In genomic region chr19:1885398-1886119, GRCh38 we compare ENCODE assay signal across 8 cellular contexts. TPM values are rescaled to one million over a fixed set of nuclear protein-coding genes. Genes with fewer than 3 reads are reported as not detected.
DNase-seq lines count a peak whose midpoint lies in the region; ATAC-seq and TF ChIP-seq lines count a peak whose summit lies in the region.
"Not testable (repeated sequence)": the region's sequence is repeated elsewhere in the genome, so short reads cannot be mapped to it uniquely, and the experiment has no call there.

TSS of gene ABHD17A (minus strand) at chr19:1885496. CDS start at chr19:1881566, 3,930 bp downstream.

- H3K27me3 ChIP-seq in kidney epithelial cell (ENCODE audit: control insufficient read depth, insufficient read depth, low read length) = not testable (repeated sequence)

- peak within 1 kb of the TSS; percentile 94 for H3K4me3 Mint-ChIP-seq in activated CD4-positive, alpha-beta T cell treated with anti-CD3 and anti-CD28 coated beads, Interleukin-2, amount 10 ng/mL, durations not matched to agents 7 days and 5 days

- CTCF ChIA-PET in activated CD4-positive, alpha-beta T cell treated with anti-CD3 and anti-CD28 coated beads, Interleukin-2, amount 10 ng/mL, durations not matched to agents 7 days and 5 days (lab: Charles Lee) = interaction anchor here (0.7 to 1.9 kb wide), 7 partner anchors 9 to 31 kb away, joined by 3 to 5 read pairs (median 3); no protein-coding TSS in a partner anchor

- H3K27me3 Mint-ChIP-seq in activated CD4-positive, alpha-beta T cell treated with anti-CD3 and anti-CD28 coated beads, Interleukin-2, amount 10 ng/mL, durations not matched to agents 7 days and 5 days = not testable (repeated sequence)

- peak; percentile 56 for TF ChIP-seq POLR2A in GM19193 (IDR thresholded peaks at IDR 0.05; ENCODE audit: extremely low read depth, insufficient read depth, insufficient read length)

- H3K4me1 Mint-ChIP-seq in activated CD4-positive, alpha-beta T cell treated with anti-CD3 and anti-CD28 coated beads, Interleukin-2, amount 10 ng/mL, durations not matched to agents 7 days and 5 days = peaks cover 42% of the 10 kb centered on the region

- peaks cover 29% of the 10 kb centered on the region for H3K36me3 Mint-ChIP-seq in activated CD4-positive, alpha-beta T cell treated with anti-CD3 and anti-CD28 coated beads, Interleukin-2, amount 10 ng/mL, durations not matched to agents 7 days and 5 days (ENCODE audit: low read depth)

- H3K36me3 ChIP-seq in kidney epithelial cell (ENCODE audit: control insufficient read depth, insufficient read depth, low read length) = not testable (repeated sequence)

- POLR2A ChIA-PET in activated CD4-positive, alpha-beta T cell treated with anti-CD3 and anti-CD28 coated beads, Interleukin-2, amount 10 ng/mL, durations not matched to agents 7 days and 5 days (lab: Charles Lee) = interaction anchor here (0.6 to 0.7 kb wide), 2 partner anchors 12 to 17 kb away, joined by 3 to 4 read pairs; no protein-coding TSS in a partner anchor

- peak; percentile 37 for ATAC-seq in HG03469 (IDR thresholded peaks at IDR 0.05; ENCODE audit: unreplicated experiment)

- H3K4me3 ChIP-seq in kidney epithelial cell (ENCODE audit: low read depth, low read length) = peak within 1 kb of the TSS; percentile 76

- H3K9me3 Mint-ChIP-seq in activated CD4-positive, alpha-beta T cell treated with anti-CD3 and anti-CD28 coated beads, Interleukin-2, amount 10 ng/mL, durations not matched to agents 7 days and 5 days = not testable (repeated sequence)

- peak within 1 kb of the TSS; percentile 92 for H3K27ac ChIP-seq in cingulate gyrus (ENCODE audit: low read depth, low read length)

- DNase-seq in AG08396 (ENCODE audit: low spot score) (peak; percentile 97), NCI-H748 treated with DMSO at 0.1 percent for 48 hours (lab: John Stamatoyannopoulos, UW) (peak; percentile 38), kidney epithelial cell (ENCODE audit: low read depth) (peak; percentile 66)
- DNase-seq in activated CD4-positive, alpha-beta T cell treated with anti-CD3 and anti-CD28 coated beads, Interleukin-2, amount 10 ng/mL, durations not matched to agents 7 days and 5 days = peak; percentile 95
- peak; percentile 92 to 98 (median 92) for DNase-seq in stimulated activated CD4-positive, alpha-beta T cell treated with anti-CD3 and anti-CD28 coated beads, Interleukin-12 subunit alpha, Interleukin-12 subunit beta, amount 100 ng/mL, for 48 hours (ENCODE audit: low read depth in 2 of 3, low spot score in 1 of 3)

- peak within 1 kb of the TSS; percentile 93 for H3K27ac Mint-ChIP-seq in activated CD4-positive, alpha-beta T cell treated with anti-CD3 and anti-CD28 coated beads, Interleukin-2, amount 10 ng/mL, durations not matched to agents 7 days and 5 days

- TF ChIP-seq CTCF in kidney epithelial cell (IDR thresholded peaks at IDR 0.05; ENCODE audit: insufficient read depth, low read length, poor library complexity, severe bottlenecking) = not testable (repeated sequence)

RNA-seq across cellular contexts. Expression of gene ABHD17A, which starts in this region (rescaled TPM):
- 100 to 1,000 TPM; 180 TPM for total RNA-seq in activated CD4-positive, alpha-beta T cell treated with anti-CD3 and anti-CD28 coated beads, Interleukin-2, amount 10 ng/mL, durations not matched to agents 7 days and 5 days
- 54.1 and 66.7 TPM in 2 replicates for total RNA-seq in kidney epithelial cell

Comparison
In these comparisons a context has a peak if more than half of its experiments do, and no peak if none do; other contexts are left out.
1. Peak in every context shown above with its lines: DNase-seq, ATAC-seq, H3K4me3 ChIP-seq and H3K27ac ChIP-seq.
2. DNase-seq: peak in every context shown above with its lines; median percentile 97 in AG08396; 95 in activated CD4-positive, alpha-beta T cell treated with anti-CD3 and anti-CD28 coated beads, Interleukin-2, amount 10 ng/mL, durations not matched to agents 7 days and 5 days; 92 in stimulated activated CD4-positive, alpha-beta T cell treated with anti-CD3 and anti-CD28 coated beads, Interleukin-12 subunit alpha, Interleukin-12 subunit beta, amount 100 ng/mL, for 48 hours; 66 in kidney epithelial cell; 38 in NCI-H748 treated with DMSO at 0.1 percent for 48 hours.